1 cellular context compared by ENCODE assay signal in the genomic region with DNA sequence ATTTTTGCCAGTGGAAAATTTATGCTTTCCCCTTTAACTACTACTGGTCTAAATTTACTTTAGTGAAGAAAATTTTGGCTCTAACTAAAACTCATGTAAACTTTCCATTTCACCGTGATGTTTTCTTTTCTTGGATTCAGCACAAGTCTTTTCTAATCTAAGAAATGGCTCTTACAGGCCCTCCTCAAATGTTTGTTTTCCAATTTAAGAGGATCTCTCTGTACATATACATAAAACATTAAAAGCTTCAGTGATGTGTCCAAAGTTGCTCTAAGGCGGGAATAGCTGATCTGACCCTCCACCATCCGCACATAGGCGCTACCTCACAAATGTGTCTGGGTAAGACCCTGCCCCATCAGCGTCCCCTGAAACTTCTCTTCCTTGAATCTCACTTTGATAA.
TF ChIP-seq lines count a peak whose summit lies in the region.

No MANE protein-coding gene starts in this region.

TF ChIP-seq in WTC11, 78 proteins besides CTCF, POLR2A, EP300 and RAD21 (continued from another document):
- TF ChIP-seq CBFB (CRISPR knock-in tag; IDR thresholded peaks at IDR 0.05; ENCODE audit: low read depth) = no peak
